Comparison of ENCODE assay signal across 26 cellular contexts in genomic region chr11:119711476-119711875, GRCh38.
"Had no signal": no experiment of that assay in that cellular context is flagged by ENCODE, and none has a peak within 500 bp of the region (broad histone marks: within the 10 kb centered on the region; RNA-seq: fewer than 3 reads in every experiment).

No MANE protein-coding gene starts in this region.

- H3K9me3 Mint-ChIP-seq: activated CD4-positive, alpha-beta memory T cell treated with anti-CD3 and anti-CD28 coated beads for 36 hours; dendritic cell treated with granulocyte-macrophage colony-stimulating factor and Interleukin-4, amounts not matched to agents 40 ng/mL and 50 ng/mL, for 4 days; immature natural killer cell; natural killer cell; type B pancreatic cell had no signal

- H3K27me3 Mint-ChIP-seq: dendritic cell treated with granulocyte-macrophage colony-stimulating factor and Interleukin-4, amounts not matched to agents 40 ng/mL and 50 ng/mL, for 4 days; type B pancreatic cell had no signal

- H3K27ac ChIP-seq: cardiac muscle cell, esophagus muscularis mucosa, hepatocyte, left lung, thoracic aorta, vagina had no signal

- FAIRE-seq: frontal cortex had no signal

- H3K4me1 ChIP-seq: esophagus muscularis mucosa had no signal

- H3K36me3 ChIP-seq: cardiac muscle cell, esophagus muscularis mucosa, left lung, spleen, thoracic aorta, vagina had no signal

- H2AFZ ChIP-seq: hepatocyte had no signal

- H3K4me2 ChIP-seq: hepatocyte had no signal

- DNase-seq: activated CD4-positive, alpha-beta memory T cell treated with anti-CD3 and anti-CD28 coated beads for 36 hours; activated CD4-positive, alpha-beta T cell treated with anti-CD3 and anti-CD28 coated beads for 48 hours; activated CD4-positive, CD25-positive, alpha-beta regulatory T cell; activated naive CD4-positive, alpha-beta T cell treated with Interleukin-2 at 50 U/mL for 16 hours; activated naive CD8-positive, alpha-beta T cell treated with anti-CD3 and anti-CD28 coated beads for 36 hours; activated T-cell treated with anti-CD3 and anti-CD28 coated beads, Interleukin-2, amount 50 U/mL, for 48 hours; effector memory CD4-positive, alpha-beta T cell; glutamatergic neuron; immature natural killer cell; left lung; midbrain; natural killer cell; retina; spleen; stimulated activated CD4-positive, alpha-beta T cell treated with anti-CD3 and anti-CD28 coated beads, Interleukin-4, amount 100 ng/mL, for 1 hour; stimulated activated naive CD4-positive, alpha-beta T cell treated with Interleukin-2 at 50 U/mL for 16 hours; T-helper 17 cell had no signal

- H3K9me3 ChIP-seq: esophagus muscularis mucosa, left lung, spleen, thoracic aorta, vagina had no signal

- ATAC-seq: left lung, natural killer cell, T-helper 17 cell had no signal

- H3K4me3 ChIP-seq: cardiac muscle cell, esophagus muscularis mucosa, hepatocyte, left lung, lung, spleen, thoracic aorta, vagina had no signal

- H3K27ac Mint-ChIP-seq: activated CD4-positive, alpha-beta memory T cell treated with anti-CD3 and anti-CD28 coated beads for 36 hours; activated naive CD8-positive, alpha-beta T cell treated with anti-CD3 and anti-CD28 coated beads for 36 hours; dendritic cell treated with granulocyte-macrophage colony-stimulating factor and Interleukin-4, amounts not matched to agents 40 ng/mL and 50 ng/mL, for 4 days; immature natural killer cell; natural killer cell; T-helper 17 cell had no signal

- H3K36me3 Mint-ChIP-seq: activated CD4-positive, alpha-beta memory T cell treated with anti-CD3 and anti-CD28 coated beads for 36 hours; natural killer cell; type B pancreatic cell had no signal

- H3K27me3 ChIP-seq: cardiac muscle cell, esophagus muscularis mucosa, hepatocyte, left lung, vagina had no signal

- H3K4me3 Mint-ChIP-seq: activated CD4-positive, alpha-beta memory T cell treated with anti-CD3 and anti-CD28 coated beads for 36 hours; activated naive CD8-positive, alpha-beta T cell treated with anti-CD3 and anti-CD28 coated beads for 36 hours; dendritic cell treated with granulocyte-macrophage colony-stimulating factor and Interleukin-4, amounts not matched to agents 40 ng/mL and 50 ng/mL, for 4 days; natural killer cell; T-helper 17 cell; type B pancreatic cell had no signal
